1 cellular context compared by ENCODE assay signal in the genomic region with DNA sequence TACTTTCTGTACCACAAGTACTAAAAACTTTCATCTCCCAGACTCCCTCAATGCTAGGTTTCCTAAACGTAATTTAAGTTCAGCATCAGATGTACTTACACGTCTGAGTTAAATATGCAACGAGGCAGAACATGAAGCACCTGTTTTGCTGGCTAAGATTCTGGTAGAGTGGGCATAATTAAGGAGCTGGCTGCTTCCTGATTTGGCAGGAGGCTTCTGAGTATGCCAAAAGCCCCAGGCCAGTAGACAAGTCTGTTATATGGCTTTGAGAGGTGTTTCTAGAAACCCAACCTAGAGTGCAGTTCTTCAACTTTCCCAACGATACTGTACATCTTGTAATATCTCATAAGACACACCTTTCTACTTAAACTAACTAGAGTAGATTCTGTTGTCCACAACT.
TF ChIP-seq lines count a peak whose summit lies in the region.

No MANE protein-coding gene starts in this region.

TF ChIP-seq in GM12878, 131 proteins besides CTCF, POLR2A, EP300 and RAD21:
- TF ChIP-seq IRF5 (IDR thresholded peaks at IDR 0.05; ENCODE audit: borderline replicate concordance) (no peak), RCOR1 (conservative IDR thresholded peaks at IDR 0.05; ENCODE audit: low read depth, low read length) (no peak), HDAC6 (IDR thresholded peaks at IDR 0.05; ENCODE audit: unreplicated experiment) (no peak), MTA3 (IDR thresholded peaks at IDR 0.05; ENCODE audit: borderline replicate concordance, low read length) (no peak), SP1 (IDR thresholded peaks at IDR 0.05; ENCODE audit: low read depth, low read length) (no peak), RAD51 (IDR thresholded peaks at IDR 0.05) (no peak), ELK1 (IDR thresholded peaks at IDR 0.05; ENCODE audit: low read depth, low read length) (no peak), FOXM1 (IDR thresholded peaks at IDR 0.05; ENCODE audit: low read depth, low read length) (no peak), TARDBP (IDR thresholded peaks at IDR 0.05; ENCODE audit: borderline replicate concordance) (no peak), MEF2A (IDR thresholded peaks at IDR 0.05; ENCODE audit: insufficient read depth, low read depth, low read length) (no peak), DPF2 (IDR thresholded peaks at IDR 0.05) (no peak)
- TF ChIP-seq, protein P1, sequence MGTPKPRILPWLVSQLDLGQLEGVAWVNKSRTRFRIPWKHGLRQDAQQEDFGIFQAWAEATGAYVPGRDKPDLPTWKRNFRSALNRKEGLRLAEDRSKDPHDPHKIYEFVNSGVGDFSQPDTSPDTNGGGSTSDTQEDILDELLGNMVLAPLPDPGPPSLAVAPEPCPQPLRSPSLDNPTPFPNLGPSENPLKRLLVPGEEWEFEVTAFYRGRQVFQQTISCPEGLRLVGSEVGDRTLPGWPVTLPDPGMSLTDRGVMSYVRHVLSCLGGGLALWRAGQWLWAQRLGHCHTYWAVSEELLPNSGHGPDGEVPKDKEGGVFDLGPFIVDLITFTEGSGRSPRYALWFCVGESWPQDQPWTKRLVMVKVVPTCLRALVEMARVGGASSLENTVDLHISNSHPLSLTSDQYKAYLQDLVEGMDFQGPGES (IDR thresholded peaks at IDR 0.05) = no peak
